ENCODE assay signal across 9 cellular contexts in the genomic region with DNA sequence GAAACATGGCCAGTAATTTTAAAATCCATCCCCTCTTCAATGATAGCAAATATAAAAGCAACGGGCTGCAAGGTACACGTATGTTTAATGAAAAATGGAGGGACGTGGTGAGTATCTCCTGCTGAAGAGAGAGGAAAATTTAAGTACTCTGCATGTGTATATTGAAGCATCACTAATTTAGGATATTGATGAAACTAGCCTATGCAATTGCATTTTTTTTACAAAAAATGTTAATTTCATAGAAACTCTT. TPM values are rescaled to one million over a fixed set of nuclear protein-coding genes. Genes with fewer than 3 reads are reported as not detected.
DNase-seq lines count a peak whose midpoint lies in the region; ATAC-seq and TF ChIP-seq lines count a peak whose summit lies in the region.
"Had no signal": no experiment of that assay in that cellular context is flagged by ENCODE, and none has a peak within 500 bp of the region (broad histone marks: within the 10 kb centered on the region; RNA-seq: fewer than 3 reads in every experiment).

No MANE protein-coding gene starts in this region.

- DNase-seq in Calu3: no peak
- no peak for DNase-seq in PC-9
- DNase-seq in fibroblast of mammary gland (ENCODE audit: low read depth): no peak
- DNase-seq in prostate gland (ENCODE audit: low spot score): no peak
- no peak for DNase-seq in inferior parietal cortex (ENCODE audit: extremely low spot score)
- DNase-seq in stimulated activated CD8-positive, alpha-beta memory T cell treated with anti-CD3 and anti-CD28 coated beads, Interleukin-4, amount 100 ng/mL, for 48 hours: no peak
- no peak for DNase-seq in NCI-H1694 treated with DMSO at 0.1 percent for 48 hours (lab: John Stamatoyannopoulos, UW)

- TF ChIP-seq POLR2A in prostate gland (IDR thresholded peaks at IDR 0.05): no peak

- peak overlapping the region; percentile 85 for H3K4me2 ChIP-seq in PC-9

- CTCF ChIA-PET in Calu3 (lab: Charles Lee) (interaction anchor here (1.6 kb wide), 1 partner anchor 10 kb away, joined by 4 read pairs; no protein-coding TSS in a partner anchor), PC-9 (lab: Charles Lee) (no interaction called here)

- no peaks in the 10 kb centered on the region for H3K27me3 Mint-ChIP-seq in Calu3 (ENCODE audit: unreplicated experiment)
- H3K27me3 Mint-ChIP-seq: effector memory CD8-positive, alpha-beta T cell had no signal

- ATAC-seq in HG02885 (IDR thresholded peaks at IDR 0.05; ENCODE audit: poor library complexity, unreplicated experiment): no peak

- H3K36me3 ChIP-seq in PC-9 (ENCODE audit: low read depth) (no peaks in the 10 kb centered on the region), prostate gland (no peaks in the 10 kb centered on the region)

- no peaks in the 10 kb centered on the region for H3K9me3 ChIP-seq in PC-9 (ENCODE audit: insufficient read depth, low read depth)
- H3K9me3 ChIP-seq in prostate gland: no peaks in the 10 kb centered on the region

- H2AFZ ChIP-seq in PC-9: peak overlapping the region; percentile 87

- TF ChIP-seq CTCF in Calu3 (IDR thresholded peaks at IDR 0.05; ENCODE audit: unreplicated experiment): no peak
- no peak for TF ChIP-seq CTCF in PC-9 (conservative IDR thresholded peaks at IDR 0.05)
- no peak for TF ChIP-seq CTCF in fibroblast of mammary gland (conservative IDR thresholded peaks at IDR 0.05; ENCODE audit: control insufficient read depth, insufficient read depth, low read depth, low read length)
- no peak for TF ChIP-seq CTCF in prostate gland (IDR thresholded peaks at IDR 0.05)

- H3K4me1 Mint-ChIP-seq in Calu3 (ENCODE audit: low read depth, unreplicated experiment): no peaks in the 10 kb centered on the region

- intact Hi-C loops in Calu3 (cut with micrococcal nuclease; ENCODE audit: unreplicated experiment) (no loop called here), PC-9 (cut with micrococcal nuclease; ENCODE audit: unreplicated experiment) (no loop called here), prostate gland (cut with DNase I) (no loop called here)

- H3K4me1 ChIP-seq in PC-9 (replicated peaks; ENCODE audit: insufficient read depth): peaks cover 24% of the 10 kb centered on the region
- no peaks in the 10 kb centered on the region for H3K4me1 ChIP-seq in prostate gland (replicated peaks)

- WGBS in prostate gland: 0% methylated on average over 3 of the region's 3 CpGs

- H3K27ac ChIP-seq in PC-9 (no peak overlapping the region), prostate gland (peak overlapping the region; percentile 96 to 97)

- H3K27me3 ChIP-seq in PC-9 (ENCODE audit: insufficient read depth, low read depth) (peaks cover 7% of the 10 kb centered on the region; the same call in 1 of the 2 replicates), prostate gland (replicated peaks; ENCODE audit: insufficient read depth) (no peaks in the 10 kb centered on the region)

- BruUV-seq in Calu3 (replicated peaks; lab: Mats Ljungman, UMichigan) (no TSS peak), PC-9 (replicated peaks; lab: Mats Ljungman, UMichigan) (no TSS peak)

- POLR2A ChIA-PET in PC-9 (lab: Charles Lee; ENCODE audit: unreplicated experiment): no interaction called here

- H3K27ac Mint-ChIP-seq in Calu3 (ENCODE audit: unreplicated experiment): peak overlapping the region; percentile 61
- H3K27ac Mint-ChIP-seq: effector memory CD8-positive, alpha-beta T cell had no signal

- H4K20me1 ChIP-seq in PC-9 (ENCODE audit: insufficient read depth): no peaks in the 10 kb centered on the region

- H3K9me2 ChIP-seq in PC-9 (ENCODE audit: insufficient read depth): no peaks in the 10 kb centered on the region

- no peaks in the 10 kb centered on the region for H3K9me3 Mint-ChIP-seq in Calu3 (ENCODE audit: low read depth, unreplicated experiment)
- H3K9me3 Mint-ChIP-seq: effector memory CD8-positive, alpha-beta T cell had no signal

- H3K4me3 ChIP-seq in PC-9 (peak overlapping the region; percentile 72), fibroblast of mammary gland (ENCODE audit: control insufficient read depth, low read depth, low read length) (peak overlapping the region; percentile 67), prostate gland (peak overlapping the region; percentile 90 to 92)

- no peaks in the 10 kb centered on the region for H3K79me2 ChIP-seq in PC-9 (ENCODE audit: low read depth)

- no peak overlapping the region for H3K4me3 Mint-ChIP-seq in Calu3 (ENCODE audit: low read depth, unreplicated experiment)
- H3K4me3 Mint-ChIP-seq: effector memory CD8-positive, alpha-beta T cell had no signal

- H3K36me3 Mint-ChIP-seq in Calu3 (ENCODE audit: insufficient read depth, unreplicated experiment): peaks cover 12% of the 10 kb centered on the region

- peaks cover 15% of the 10 kb centered on the region; the same call in 1 of the 2 replicates for H3F3A ChIP-seq in PC-9 (ENCODE audit: insufficient read depth, low read depth)

RNA-seq across cellular contexts. Expression of a gene that starts 0.4 kb away (rescaled TPM):
- total RNA-seq in Calu3 (2022) (16.3 and 21.2 TPM in 2 replicates), PC-9 (2021) (7.5 and 9.2 TPM in 2 replicates), prostate gland (100 to 1,000 TPM in 1 of 2 donors, 10 to 100 TPM in 1; 57.0 to 236 TPM)
